In genomic region chr2:127552336-127552735, GRCh38 we compare ENCODE assay signal across 26 cellular contexts. TPM values are rescaled to one million over a fixed set of nuclear protein-coding genes. Genes with fewer than 3 reads are reported as not detected.
"Had no signal": no experiment of that assay in that cellular context is flagged by ENCODE, and none has a peak within 500 bp of the region (broad histone marks: within the 10 kb centered on the region; RNA-seq: fewer than 3 reads in every experiment).

No MANE protein-coding gene starts in this region.

- H3K4me3 ChIP-seq: esophagus muscularis mucosa, gastrocnemius medialis had no signal

- H3K27me3 ChIP-seq: brain microvascular endothelial cell, esophagus muscularis mucosa, gastrocnemius medialis had no signal

- DNase-seq: activated CD4-positive, alpha-beta memory T cell treated with anti-CD3 and anti-CD28 coated beads for 36 hours; activated CD4-positive, alpha-beta T cell treated with anti-CD3 and anti-CD28 coated beads for 36 hours; activated CD4-positive, alpha-beta T cell treated with anti-CD3 and anti-CD28 coated beads, Interleukin-2, amount 10 ng/mL, durations not matched to agents 24 days and 14 days; activated CD4-positive, CD25-positive, alpha-beta regulatory T cell; activated CD4-positive, CD25-positive, alpha-beta regulatory T cell treated with anti-CD3 and anti-CD28 coated beads, Interleukin-2, amount 50 U/mL, for 72 hours; activated CD8-positive, alpha-beta T cell treated with anti-CD3 and anti-CD28 coated beads, Interleukin-2, amount 10 ng/mL, durations not matched to agents 7 days and 5 days; activated gamma-delta T cell; activated naive CD4-positive, alpha-beta T cell; activated naive CD4-positive, alpha-beta T cell treated with anti-CD3 and anti-CD28 coated beads, Interleukin-2, amount 10 ng/mL, durations not matched to agents 7 days and 5 days; activated T-cell treated with anti-CD3 and anti-CD28 coated beads, Interleukin-2, amount 50 U/mL, for 4 hours; amniotic stem cell; anterior cingulate cortex; brain microvascular endothelial cell; caudate nucleus; cortex of kidney; dermis blood vessel endothelial cell; effector CD4-positive, alpha-beta T cell; effector memory CD8-positive, alpha-beta T cell; erythroblast; foreskin keratinocyte; gastrocnemius medialis; T-helper 2 cell had no signal

- H3K27ac ChIP-seq: brain microvascular endothelial cell, esophagus muscularis mucosa, foreskin keratinocyte, gastrocnemius medialis had no signal

- H3K27ac Mint-ChIP-seq: activated CD4-positive, alpha-beta memory T cell treated with anti-CD3 and anti-CD28 coated beads for 36 hours; activated CD4-positive, alpha-beta T cell treated with anti-CD3 and anti-CD28 coated beads for 36 hours; activated CD4-positive, alpha-beta T cell treated with anti-CD3 and anti-CD28 coated beads, Interleukin-2, amount 10 ng/mL, durations not matched to agents 24 days and 14 days; activated CD8-positive, alpha-beta T cell treated with anti-CD3 and anti-CD28 coated beads, Interleukin-2, amount 10 ng/mL, durations not matched to agents 7 days and 5 days; activated naive CD4-positive, alpha-beta T cell treated with anti-CD3 and anti-CD28 coated beads, Interleukin-2, amount 10 ng/mL, durations not matched to agents 7 days and 5 days; activated naive CD8-positive, alpha-beta T cell; activated T-helper 17 cell treated with anti-CD3 and anti-CD28 coated beads, Interleukin-2, amount 50 U/mL, for 72 hours; effector memory CD8-positive, alpha-beta T cell had no signal

- H3K4me3 Mint-ChIP-seq: activated CD4-positive, alpha-beta memory T cell treated with anti-CD3 and anti-CD28 coated beads for 36 hours; activated CD4-positive, alpha-beta T cell treated with anti-CD3 and anti-CD28 coated beads for 36 hours; activated CD4-positive, alpha-beta T cell treated with anti-CD3 and anti-CD28 coated beads, Interleukin-2, amount 10 ng/mL, durations not matched to agents 24 days and 14 days; activated CD8-positive, alpha-beta T cell treated with anti-CD3 and anti-CD28 coated beads, Interleukin-2, amount 10 ng/mL, durations not matched to agents 7 days and 5 days; activated naive CD4-positive, alpha-beta T cell treated with anti-CD3 and anti-CD28 coated beads, Interleukin-2, amount 10 ng/mL, durations not matched to agents 7 days and 5 days; activated naive CD8-positive, alpha-beta T cell; activated T-cell treated with anti-CD3 and anti-CD28 coated beads, Interleukin-2, amount 50 U/mL, for 4 hours; activated T-helper 17 cell treated with anti-CD3 and anti-CD28 coated beads, Interleukin-2, amount 50 U/mL, for 72 hours; effector memory CD8-positive, alpha-beta T cell had no signal

- H3K4me1 Mint-ChIP-seq: activated CD4-positive, alpha-beta T cell treated with anti-CD3 and anti-CD28 coated beads for 36 hours; activated T-helper 17 cell treated with anti-CD3 and anti-CD28 coated beads, Interleukin-2, amount 50 U/mL, for 72 hours had no signal

- H3K4me1 ChIP-seq: esophagus muscularis mucosa, foreskin keratinocyte, gastrocnemius medialis had no signal

- H3K36me3 Mint-ChIP-seq: activated naive CD4-positive, alpha-beta T cell treated with anti-CD3 and anti-CD28 coated beads, Interleukin-2, amount 10 ng/mL, durations not matched to agents 7 days and 5 days had no signal

- ATAC-seq: activated CD4-positive, alpha-beta T cell treated with anti-CD3 and anti-CD28 coated beads for 36 hours; activated CD8-positive, alpha-beta T cell treated with anti-CD3 and anti-CD28 coated beads, Interleukin-2, amount 10 ng/mL, durations not matched to agents 7 days and 5 days; activated T-cell treated with anti-CD3 and anti-CD28 coated beads, Interleukin-2, amount 50 U/mL, for 4 hours; activated T-helper 17 cell treated with anti-CD3 and anti-CD28 coated beads, Interleukin-2, amount 50 U/mL, for 72 hours; effector memory CD8-positive, alpha-beta T cell; foreskin keratinocyte; gastrocnemius medialis had no signal

- H3K36me3 ChIP-seq: brain microvascular endothelial cell, esophagus muscularis mucosa, gastrocnemius medialis had no signal

- H3K9me3 ChIP-seq: gastrocnemius medialis had no signal

RNA-seq across cellular contexts. Expression of gene MYO7B, which starts 16.9 kb away (rescaled TPM):
- total RNA-seq: bronchial epithelial cell, dermis blood vessel endothelial cell, foreskin keratinocyte had no signal
